In the genomic region with DNA sequence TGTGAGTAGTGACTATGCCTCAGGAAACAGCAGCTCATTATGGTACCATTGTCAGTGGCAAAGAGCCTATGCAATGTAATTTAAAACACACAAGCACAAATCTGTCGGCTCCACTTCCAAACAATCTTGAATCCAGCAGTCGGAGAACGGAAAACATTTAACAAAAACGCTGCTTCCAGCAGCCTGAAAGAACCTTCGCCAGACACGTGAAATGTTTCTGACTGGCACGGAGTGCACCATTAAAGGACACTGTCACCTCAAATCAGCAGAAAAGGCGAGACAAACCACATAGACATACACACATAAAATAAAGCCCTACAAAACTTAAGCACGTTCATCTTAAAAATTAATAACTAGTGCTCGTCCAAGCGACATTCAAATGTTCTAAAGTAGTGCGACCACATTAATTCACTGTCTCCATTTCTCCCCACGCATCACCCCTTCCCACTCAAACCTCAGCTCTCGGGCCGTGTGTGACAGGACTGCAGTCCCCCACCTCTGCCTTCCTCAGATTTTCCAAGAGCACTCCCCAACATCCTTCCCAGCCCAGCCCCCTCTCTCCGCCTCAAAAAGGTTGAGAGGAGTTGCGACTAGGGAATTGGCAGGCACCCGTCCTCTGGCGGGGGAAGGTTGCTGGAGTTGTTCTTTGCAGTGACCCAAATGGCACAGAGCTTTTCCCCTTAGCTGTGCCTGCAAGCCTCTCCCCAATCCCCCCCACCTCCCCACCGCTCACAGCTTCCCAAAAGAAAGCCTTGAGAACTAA, we compare ENCODE assay signal across 8 cellular contexts. TPM values are rescaled to one million over a fixed set of nuclear protein-coding genes. Genes with fewer than 3 reads are reported as not detected.
DNase-seq lines count a peak whose midpoint lies in the region; ATAC-seq and TF ChIP-seq lines count a peak whose summit lies in the region.

No MANE protein-coding gene starts in this region.

- peak overlapping the region; percentile 80 for H3K4me3 ChIP-seq in DOHH2 (ENCODE audit: low read length)
- H3K4me3 ChIP-seq in Karpas-422 (ENCODE audit: low read length) = peak overlapping the region; percentile 96
- H3K4me3 ChIP-seq in cardiac muscle cell = peak overlapping the region; percentile 83

- no peak for ATAC-seq in GM21367 (IDR thresholded peaks at IDR 0.05; ENCODE audit: unreplicated experiment)

- H3K27ac Mint-ChIP-seq in activated naive CD8-positive, alpha-beta T cell treated with anti-CD3 and anti-CD28 coated beads for 36 hours = no peak overlapping the region
- H3K27ac Mint-ChIP-seq in progenitor cell of endocrine pancreas (no peak overlapping the region), osteocyte (ENCODE audit: unreplicated experiment) (no peak overlapping the region)

- H3K9me2 ChIP-seq in DOHH2 (replicated peaks; ENCODE audit: control insufficient read depth, low read length) = no peaks in the 10 kb centered on the region
- no peaks in the 10 kb centered on the region for H3K9me2 ChIP-seq in Karpas-422 (replicated peaks; ENCODE audit: insufficient read depth, low read length)

- H3K79me2 ChIP-seq in DOHH2 (ENCODE audit: control insufficient read depth, low read length) (peaks cover 97% of the 10 kb centered on the region), Karpas-422 (ENCODE audit: low read length) (peaks cover 78% of the 10 kb centered on the region)

- H3F3A ChIP-seq in DOHH2 (ENCODE audit: control insufficient read depth, insufficient read depth) = peaks cover 14% of the 10 kb centered on the region

- H3K4me2 ChIP-seq in DOHH2 (ENCODE audit: low read length) (peak overlapping the region; percentile 93), Karpas-422 (ENCODE audit: low read depth, low read length, poor library complexity, severe bottlenecking) (peak overlapping the region; percentile 92)

- no peak for TF ChIP-seq CTCF in DOHH2 (IDR thresholded peaks at IDR 0.05; ENCODE audit: low read depth, low read length, poor library complexity, severe bottlenecking)
- no peak for TF ChIP-seq CTCF in cardiac muscle cell (IDR thresholded peaks at IDR 0.05; ENCODE audit: low read depth, low read length)
- TF ChIP-seq CTCF in progenitor cell of endocrine pancreas (IDR thresholded peaks at IDR 0.05; ENCODE audit: unreplicated experiment) = no peak
- no peak for TF ChIP-seq CTCF in osteocyte (IDR thresholded peaks at IDR 0.05)

- peaks cover 64% of the 10 kb centered on the region for H3K4me1 ChIP-seq in DOHH2 (ENCODE audit: control insufficient read depth, low read length)
- peaks cover 52% of the 10 kb centered on the region for H3K4me1 ChIP-seq in Karpas-422 (ENCODE audit: low read length)
- H3K4me1 ChIP-seq in cardiac muscle cell (ENCODE audit: low read depth) = peaks cover 19% of the 10 kb centered on the region

- peak overlapping the region; percentile 91 for H3K9ac ChIP-seq in Karpas-422 (ENCODE audit: low read length)

- no peaks in the 10 kb centered on the region for H3K27me3 Mint-ChIP-seq in activated naive CD8-positive, alpha-beta T cell treated with anti-CD3 and anti-CD28 coated beads for 36 hours
- no peaks in the 10 kb centered on the region for H3K27me3 Mint-ChIP-seq in progenitor cell of endocrine pancreas
- H3K27me3 Mint-ChIP-seq in osteocyte (ENCODE audit: unreplicated experiment) = no peaks in the 10 kb centered on the region

- no peak overlapping the region for H3K4me3 Mint-ChIP-seq in activated naive CD8-positive, alpha-beta T cell treated with anti-CD3 and anti-CD28 coated beads for 36 hours
- no peak overlapping the region for H3K4me3 Mint-ChIP-seq in progenitor cell of endocrine pancreas (ENCODE audit: low read depth)
- H3K4me3 Mint-ChIP-seq in osteocyte (ENCODE audit: unreplicated experiment) = no peak overlapping the region

- no peaks in the 10 kb centered on the region for H3K27me3 ChIP-seq in DOHH2 (ENCODE audit: control insufficient read depth, low read length)
- H3K27me3 ChIP-seq in Karpas-422 (ENCODE audit: low read length) = no peaks in the 10 kb centered on the region
- no peaks in the 10 kb centered on the region for H3K27me3 ChIP-seq in cardiac muscle cell

- H3K36me3 ChIP-seq in DOHH2 (ENCODE audit: control insufficient read depth, low read length) = peaks cover 89% of the 10 kb centered on the region
- peaks cover 39% of the 10 kb centered on the region for H3K36me3 ChIP-seq in Karpas-422 (ENCODE audit: insufficient read depth, low read length)
- peaks cover 2% of the 10 kb centered on the region for H3K36me3 ChIP-seq in cardiac muscle cell

- peak; percentile 74 for DNase-seq in Karpas-422
- peak; percentile 43 for DNase-seq in activated naive CD8-positive, alpha-beta T cell treated with anti-CD3 and anti-CD28 coated beads for 36 hours
- DNase-seq in cardiac muscle cell (ENCODE audit: low read depth in 1 of 2, low spot score in 1 of 2) = peak; percentile 30 to 44
- peak; percentile 28 for DNase-seq in progenitor cell of endocrine pancreas (ENCODE audit: low spot score, unreplicated experiment)
- no peak for DNase-seq in GOT3 (lab: John Stamatoyannopoulos, UW)
- no peak for DNase-seq in osteocyte (ENCODE audit: extremely low spot score, unreplicated experiment)

- peaks cover 26% of the 10 kb centered on the region for H3K4me1 Mint-ChIP-seq in activated naive CD8-positive, alpha-beta T cell treated with anti-CD3 and anti-CD28 coated beads for 36 hours
- H3K4me1 Mint-ChIP-seq in progenitor cell of endocrine pancreas (ENCODE audit: low read depth) (peaks cover 11% of the 10 kb centered on the region), osteocyte (ENCODE audit: unreplicated experiment) (peaks cover 49% of the 10 kb centered on the region)

- H3K9me3 ChIP-seq in DOHH2 (ENCODE audit: control insufficient read depth, insufficient read depth, low read length) (no peaks in the 10 kb centered on the region), Karpas-422 (ENCODE audit: low read length) (no peaks in the 10 kb centered on the region), cardiac muscle cell (ENCODE audit: low read depth) (no peaks in the 10 kb centered on the region)

- no peaks in the 10 kb centered on the region for H4K20me1 ChIP-seq in DOHH2 (ENCODE audit: control insufficient read depth, insufficient read depth, low read depth, low read length)
- H4K20me1 ChIP-seq in Karpas-422 (ENCODE audit: insufficient read depth, low read depth, low read length) = no peaks in the 10 kb centered on the region; the same call in 1 of the 2 replicates

- no peak overlapping the region for H2AFZ ChIP-seq in Karpas-422 (ENCODE audit: low read length)

- H3K27ac ChIP-seq in DOHH2 (ENCODE audit: low read depth, low read length) (peak overlapping the region; percentile 99), Karpas-422 (ENCODE audit: low read length) (peak overlapping the region; percentile 98), cardiac muscle cell (peak overlapping the region; percentile 78)

- peaks cover 24% of the 10 kb centered on the region for H3K36me3 Mint-ChIP-seq in activated naive CD8-positive, alpha-beta T cell treated with anti-CD3 and anti-CD28 coated beads for 36 hours
- H3K36me3 Mint-ChIP-seq in progenitor cell of endocrine pancreas (ENCODE audit: insufficient read depth) = peaks cover 13% of the 10 kb centered on the region
- peaks cover 14% of the 10 kb centered on the region for H3K36me3 Mint-ChIP-seq in osteocyte (ENCODE audit: unreplicated experiment)

- H3K9me3 Mint-ChIP-seq in activated naive CD8-positive, alpha-beta T cell treated with anti-CD3 and anti-CD28 coated beads for 36 hours = no peaks in the 10 kb centered on the region
- H3K9me3 Mint-ChIP-seq in progenitor cell of endocrine pancreas (ENCODE audit: low read depth) (no peaks in the 10 kb centered on the region), osteocyte (ENCODE audit: unreplicated experiment) (no peaks in the 10 kb centered on the region)

RNA-seq across cellular contexts. Expression of gene RAB30, which starts 0.6 kb away (rescaled TPM):
- total RNA-seq in Karpas-422 (2014; rRNA removed; shearing (Covaris generic); ENCODE audit: low replicate concordance) = 66.5 and 66.7 TPM in 2 replicates
- total RNA-seq in activated naive CD8-positive, alpha-beta T cell treated with anti-CD3 and anti-CD28 coated beads for 36 hours = 10 to 100 TPM; 23.1 to 23.4 TPM
- 9.4 and 9.8 TPM in 2 replicates for total RNA-seq in cardiac muscle cell
- polyA plus RNA-seq in cardiac muscle cell = 4.3 and 6.9 TPM in 2 replicates
- 13.5 and 13.9 TPM in 2 replicates for total RNA-seq in progenitor cell of endocrine pancreas
- total RNA-seq in osteocyte = 73.8 and 79.7 TPM in 2 replicates

Comparison
In these comparisons a context has a peak if more than half of its experiments do, and no peak if none do; other contexts are left out.
1. DNase-seq: peak in Karpas-422 (single experiment), activated naive CD8-positive, alpha-beta T cell treated with anti-CD3 and anti-CD28 coated beads for 36 hours (single experiment), cardiac muscle cell (2 of 2) and progenitor cell of endocrine pancreas (single experiment); none in GOT3 (single experiment) and osteocyte (single experiment).
2. Peak in every context shown above with its lines, with median percentiles within 50 percentile points of each other: H3K27ac ChIP-seq and H3K4me3 ChIP-seq.